21 cellular contexts compared by ENCODE assay signal in the genomic region with DNA sequence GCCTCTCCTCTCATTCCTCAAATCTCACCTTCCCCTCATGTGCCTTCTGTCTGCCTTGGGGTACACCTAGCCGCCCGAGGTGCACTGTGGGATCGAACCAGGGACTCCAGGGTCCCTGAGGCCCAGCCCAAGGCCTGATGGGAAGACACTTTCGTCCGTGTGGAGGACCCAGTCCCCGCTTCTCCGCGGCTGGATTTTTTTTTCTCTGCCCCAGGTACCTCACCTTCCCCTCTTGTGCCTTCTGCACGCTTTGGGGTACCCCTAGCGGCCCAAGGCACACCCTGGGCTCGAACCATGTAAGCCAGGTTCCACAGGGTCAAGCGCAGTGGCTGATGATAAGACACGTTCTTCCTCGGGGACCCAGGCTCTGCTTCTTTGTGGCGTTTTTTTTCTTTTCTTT.
"Had no signal": no experiment of that assay in that cellular context is flagged by ENCODE, and none has a peak within 500 bp of the region (broad histone marks: within the 10 kb centered on the region; RNA-seq: fewer than 3 reads in every experiment).

No MANE protein-coding gene starts in this region.

- H3K36me3 ChIP-seq: colonic mucosa, esophagus muscularis mucosa, gastrocnemius medialis, heart right ventricle, prostate gland, right lobe of liver, tibial nerve had no signal

- DNase-seq: cerebellar nuclear complex; colonic mucosa; effector CD4-positive, alpha-beta T cell; gastrocnemius medialis; heart right ventricle; hypothalamus; left cardiac atrium; occipital lobe; stimulated activated CD4-positive, alpha-beta T cell treated with anti-CD3 and anti-CD28 coated beads, Interleukin-2, amount 100 ng/mL, for 24 hours; stimulated activated CD4-positive, alpha-beta T cell treated with anti-CD3 and anti-CD28 coated beads, Interleukin-4, amount 100 ng/mL, for 4 hours; stimulated activated naive B cell treated with anti-CD40 and anti-IgM and Interleukin-4, amounts not matched to agents 10 μg/mL and 1 μg/mL and 100 μg/mL, for 72 hours; stimulated activated naive CD8-positive, alpha-beta T cell treated with anti-CD3 and anti-CD28 coated beads, Interleukin-15, amount 100 ng/mL, for 72 hours; testis had no signal

- H3K27ac Mint-ChIP-seq: mesothelial cell of epicardium; natural killer cell treated with Interleukin-12 subunit alpha and Interleukin-12 subunit beta and Interleukin-15 and Interleukin-18, amount 100 ng/mL, for 72 hours; stimulated activated naive B cell treated with anti-CD40 and anti-IgM and Interleukin-4, amounts not matched to agents 10 μg/mL and 1 μg/mL and 100 μg/mL, for 72 hours; stimulated activated naive CD8-positive, alpha-beta T cell treated with anti-CD3 and anti-CD28 coated beads, Interleukin-15, amount 100 ng/mL, for 72 hours had no signal

- H3K27me3 ChIP-seq: colonic mucosa, gastrocnemius medialis, testis, tibial nerve had no signal

- H3K4me1 ChIP-seq: colonic mucosa, esophagus muscularis mucosa, gastrocnemius medialis, heart right ventricle, parathyroid adenoma, prostate gland, right lobe of liver, testis, tibial nerve had no signal

- H3K4me3 Mint-ChIP-seq: mesothelial cell of epicardium; natural killer cell treated with Interleukin-12 subunit alpha and Interleukin-12 subunit beta and Interleukin-15 and Interleukin-18, amount 100 ng/mL, for 72 hours; stimulated activated naive B cell treated with anti-CD40 and anti-IgM and Interleukin-4, amounts not matched to agents 10 μg/mL and 1 μg/mL and 100 μg/mL, for 72 hours; stimulated activated naive CD8-positive, alpha-beta T cell treated with anti-CD3 and anti-CD28 coated beads, Interleukin-15, amount 100 ng/mL, for 72 hours had no signal

- H3K4me1 Mint-ChIP-seq: mesothelial cell of epicardium; stimulated activated naive B cell treated with anti-CD40 and anti-IgM and Interleukin-4, amounts not matched to agents 10 μg/mL and 1 μg/mL and 100 μg/mL, for 72 hours; stimulated activated naive CD8-positive, alpha-beta T cell treated with anti-CD3 and anti-CD28 coated beads, Interleukin-15, amount 100 ng/mL, for 72 hours had no signal

- H3K79me2 ChIP-seq: parathyroid adenoma had no signal

- H3K27ac ChIP-seq: colonic mucosa, esophagus muscularis mucosa, gastrocnemius medialis, heart right ventricle, parathyroid adenoma, prostate gland, right lobe of liver, skin epidermis, testis, tibial nerve had no signal

- H2AFZ ChIP-seq: parathyroid adenoma had no signal

- H3K9ac ChIP-seq: parathyroid adenoma had no signal

- H3K4me3 ChIP-seq: colonic mucosa, esophagus muscularis mucosa, gastrocnemius medialis, heart right ventricle, prostate gland, right lobe of liver, skin epidermis, testis, tibial nerve had no signal

- H3K27me3 Mint-ChIP-seq: natural killer cell treated with Interleukin-12 subunit alpha and Interleukin-12 subunit beta and Interleukin-15 and Interleukin-18, amount 100 ng/mL, for 72 hours; stimulated activated naive B cell treated with anti-CD40 and anti-IgM and Interleukin-4, amounts not matched to agents 10 μg/mL and 1 μg/mL and 100 μg/mL, for 72 hours; stimulated activated naive CD8-positive, alpha-beta T cell treated with anti-CD3 and anti-CD28 coated beads, Interleukin-15, amount 100 ng/mL, for 72 hours had no signal

- ATAC-seq: gastrocnemius medialis; heart right ventricle; left cardiac atrium; natural killer cell treated with Interleukin-12 subunit alpha and Interleukin-12 subunit beta and Interleukin-15 and Interleukin-18, amount 100 ng/mL, for 72 hours; right lobe of liver; stimulated activated naive B cell treated with anti-CD40 and anti-IgM and Interleukin-4, amounts not matched to agents 10 μg/mL and 1 μg/mL and 100 μg/mL, for 72 hours; stimulated activated naive CD8-positive, alpha-beta T cell treated with anti-CD3 and anti-CD28 coated beads, Interleukin-15, amount 100 ng/mL, for 72 hours had no signal

- H3K9me3 ChIP-seq: gastrocnemius medialis, right lobe of liver, testis had no signal
